8 cellular contexts compared by ENCODE assay signal in genomic region chr7:111012799-111013675, GRCh38.
DNase-seq lines count a peak whose midpoint lies in the region; ATAC-seq and TF ChIP-seq lines count a peak whose summit lies in the region.

No MANE protein-coding gene starts in this region.

- H3K9me3 Mint-ChIP-seq in activated CD4-positive, alpha-beta T cell treated with anti-CD3 and anti-CD28 coated beads, Interleukin-2, amount 10 ng/mL, durations not matched to agents 24 days and 14 days, result peaks cover 7% of the 10 kb centered on the region
- H3K9me3 Mint-ChIP-seq in nephron progenitor cell, result no peaks in the 10 kb centered on the region

- DNase-seq in activated gamma-delta T cell treated with Interleukin-2 at 50 U/mL for 16 hours (peak; percentile 16), activated gamma-delta T cell (lab: John Stamatoyannopoulos, UW) (no peak), nephron progenitor cell (no peak), kidney glomerular epithelial cell (lab: John Stamatoyannopoulos, UW) (no peak), NCI-H524 treated with DMSO at 0.1 percent for 48 hours (lab: John Stamatoyannopoulos, UW) (no peak)
- DNase-seq in activated CD4-positive, alpha-beta T cell treated with anti-CD3 and anti-CD28 coated beads, Interleukin-2, amount 10 ng/mL, durations not matched to agents 24 days and 14 days, result peak; percentile 88
- peak; percentile 61 for DNase-seq in stimulated activated CD4-positive, alpha-beta T cell treated with anti-CD3 and anti-CD28 coated beads, Interleukin-4, amount 100 ng/mL, for 24 hours

- peak overlapping the region; percentile 83 for H3K4me3 Mint-ChIP-seq in activated CD4-positive, alpha-beta T cell treated with anti-CD3 and anti-CD28 coated beads, Interleukin-2, amount 10 ng/mL, durations not matched to agents 24 days and 14 days
- no peak overlapping the region for H3K4me3 Mint-ChIP-seq in nephron progenitor cell

- intact Hi-C loops in activated CD4-positive, alpha-beta T cell treated with anti-CD3 and anti-CD28 coated beads, Interleukin-2, amount 10 ng/mL, durations not matched to agents 24 days and 14 days (cut with micrococcal nuclease), result loop anchor here (1.0 to 5.0 kb wide), 8 partner anchors 9 to 549 kb away; partner anchors contain the start of gene IMMP2L

- peak; percentile 93 for ATAC-seq in HG03064 (IDR thresholded peaks at IDR 0.05; ENCODE audit: low read depth, unreplicated experiment)

- peaks cover 2% of the 10 kb centered on the region for H3K36me3 Mint-ChIP-seq in activated CD4-positive, alpha-beta T cell treated with anti-CD3 and anti-CD28 coated beads, Interleukin-2, amount 10 ng/mL, durations not matched to agents 24 days and 14 days (ENCODE audit: low read depth)
- H3K36me3 Mint-ChIP-seq in nephron progenitor cell (ENCODE audit: low read depth), result no peaks in the 10 kb centered on the region

- H3K27ac Mint-ChIP-seq in activated CD4-positive, alpha-beta T cell treated with anti-CD3 and anti-CD28 coated beads, Interleukin-2, amount 10 ng/mL, durations not matched to agents 24 days and 14 days, result peak overlapping the region; percentile 90
- H3K27ac Mint-ChIP-seq in nephron progenitor cell, result no peak overlapping the region

- peaks cover 66% of the 10 kb centered on the region for H3K4me1 Mint-ChIP-seq in activated CD4-positive, alpha-beta T cell treated with anti-CD3 and anti-CD28 coated beads, Interleukin-2, amount 10 ng/mL, durations not matched to agents 24 days and 14 days
- peaks cover 5% of the 10 kb centered on the region for H3K4me1 Mint-ChIP-seq in nephron progenitor cell

- H3K27me3 Mint-ChIP-seq in activated CD4-positive, alpha-beta T cell treated with anti-CD3 and anti-CD28 coated beads, Interleukin-2, amount 10 ng/mL, durations not matched to agents 24 days and 14 days, result no peaks in the 10 kb centered on the region
- H3K27me3 Mint-ChIP-seq in nephron progenitor cell (ENCODE audit: low read depth, poor library complexity), result peaks cover 2% of the 10 kb centered on the region

- TF ChIP-seq CTCF in nephron progenitor cell (IDR thresholded peaks at IDR 0.05), result no peak

Comparison
In these comparisons a context has a peak if more than half of its experiments do, and no peak if none do; other contexts are left out.
1. DNase-seq: peak in activated gamma-delta T cell treated with Interleukin-2 at 50 U/mL for 16 hours (single experiment), activated CD4-positive, alpha-beta T cell treated with anti-CD3 and anti-CD28 coated beads, Interleukin-2, amount 10 ng/mL, durations not matched to agents 24 days and 14 days (single experiment) and stimulated activated CD4-positive, alpha-beta T cell treated with anti-CD3 and anti-CD28 coated beads, Interleukin-4, amount 100 ng/mL, for 24 hours (single experiment); none in activated gamma-delta T cell (single experiment), nephron progenitor cell (single experiment), kidney glomerular epithelial cell (single experiment) and NCI-H524 treated with DMSO at 0.1 percent for 48 hours (single experiment).